In genomic region chr4:28444886-28445496, GRCh38 we compare ENCODE assay signal across 25 cellular contexts.
DNase-seq lines count a peak whose midpoint lies in the region; ATAC-seq and TF ChIP-seq lines count a peak whose summit lies in the region.
"Had no signal": no experiment of that assay in that cellular context is flagged by ENCODE, and none has a peak within 500 bp of the region (broad histone marks: within the 10 kb centered on the region; RNA-seq: fewer than 3 reads in every experiment).

No MANE protein-coding gene starts in this region.

- no peaks in the 10 kb centered on the region for H4K20me1 ChIP-seq in PC-3 (ENCODE audit: low read length)

- no peaks in the 10 kb centered on the region for H3K36me3 ChIP-seq in PC-3 (ENCODE audit: low read depth, low read length)
- no peaks in the 10 kb centered on the region for H3K36me3 ChIP-seq in skeletal muscle satellite cell (ENCODE audit: insufficient read depth, low read length)
- H3K36me3 ChIP-seq: neural progenitor cell, right atrium auricular region, transverse colon had no signal

- CTCF ChIA-PET in PC-3 (lab: Charles Lee) = no interaction called here

- H3K79me2 ChIP-seq in PC-3 (ENCODE audit: low read length) = no peaks in the 10 kb centered on the region

- no peaks in the 10 kb centered on the region for H3K27me3 ChIP-seq in PC-3 (ENCODE audit: low read length)
- no peaks in the 10 kb centered on the region for H3K27me3 ChIP-seq in skeletal muscle satellite cell (ENCODE audit: control insufficient read depth, insufficient read depth, low read length)
- H3K27me3 ChIP-seq: body of pancreas, neural progenitor cell, right atrium auricular region, transverse colon had no signal

- BruUV-seq in PC-3 (replicated peaks; lab: Mats Ljungman, UMichigan) = no TSS peak

- H3K9me3 ChIP-seq in PC-3 (ENCODE audit: low read length) (no peaks in the 10 kb centered on the region), skeletal muscle satellite cell (replicated peaks; ENCODE audit: low read length) (no peaks in the 10 kb centered on the region)
- H3K9me3 ChIP-seq: body of pancreas, right atrium auricular region, transverse colon had no signal

- no peak overlapping the region for H3K9ac ChIP-seq in PC-3 (ENCODE audit: low read length)
- peak overlapping the region; percentile 15 for H3K9ac ChIP-seq in skeletal muscle satellite cell (ENCODE audit: low read depth, low read length)
- H3K9ac ChIP-seq: neural progenitor cell had no signal

- TF ChIP-seq CTCF in PC-3 (conservative IDR thresholded peaks at IDR 0.05; ENCODE audit: low read depth, low read length) = no peak

- H2AFZ ChIP-seq in PC-3 (ENCODE audit: low read length) = no peak overlapping the region
- H2AFZ ChIP-seq: neural progenitor cell had no signal

- intact Hi-C loops in PC-3 (cut with micrococcal nuclease) = no loop called here

- POLR2A ChIA-PET in PC-3 (lab: Charles Lee; ENCODE audit: unreplicated experiment) = no interaction called here

- DNase-seq in GM03348 (ENCODE audit: low spot score) = peak; percentile 37
- DNase-seq in PC-3 = peak; percentile 30
- DNase-seq in epithelial cell of prostate (ENCODE audit: low read depth, low spot score) = no peak
- no peak for DNase-seq in NOMO-1 treated with DMSO at 0.1 percent for 48 hours (lab: John Stamatoyannopoulos, UW; ENCODE audit: unreplicated experiment)
- DNase-seq in GM19240 (ENCODE audit: insufficient read length, low spot score) = no peak
- no peak for DNase-seq in NCI-H1105 treated with DMSO at 0.1 percent for 48 hours (lab: John Stamatoyannopoulos, UW)
- DNase-seq: activated B cell treated with CpG ODN at 0.5 μM for 24 hours; activated CD8-positive, alpha-beta memory T cell treated with anti-CD3 and anti-CD28 coated beads, Interleukin-2, amount 10 ng/mL, durations not matched to agents 7 days and 5 days; activated T-cell treated with anti-CD3 and anti-CD28 coated beads, Interleukin-2, amount 50 U/mL, for 48 hours; body of pancreas; CD4-positive, CD25-positive, alpha-beta regulatory T cell; effector CD4-positive, alpha-beta T cell; erythroblast; hypothalamus; immature natural killer cell; KBM-7; NCI-H1436; Right ventricle myocardium superior; stimulated activated CD4-positive, alpha-beta T cell treated with anti-CD3 and anti-CD28 coated beads, Interleukin-2, amount 100 ng/mL, for 24 hours; SW 1271; T-helper 9 cell; transverse colon had no signal

- H3F3A ChIP-seq in PC-3 (ENCODE audit: low read length, unreplicated experiment) = no peaks in the 10 kb centered on the region

- no peaks in the 10 kb centered on the region for H3K9me2 ChIP-seq in PC-3 (replicated peaks; ENCODE audit: low read length)

- H3K4me2 ChIP-seq in PC-3 (ENCODE audit: low read length) (no peak overlapping the region), skeletal muscle satellite cell (ENCODE audit: low read length) (peak overlapping the region; percentile 34)
- H3K4me2 ChIP-seq: neural progenitor cell had no signal

- no peak overlapping the region for H3K27ac ChIP-seq in PC-3 (ENCODE audit: low read length)
- peak overlapping the region; percentile 16 for H3K27ac ChIP-seq in epithelial cell of prostate
- H3K27ac ChIP-seq: neural progenitor cell, right atrium auricular region, transverse colon had no signal

- H3K4me1 ChIP-seq in PC-3 (ENCODE audit: insufficient read depth, low read length) = peaks cover 4% of the 10 kb centered on the region; the same call in 1 of the 2 replicates
- peaks cover 16% of the 10 kb centered on the region for H3K4me1 ChIP-seq in skeletal muscle satellite cell (ENCODE audit: control insufficient read depth, insufficient read depth, low read length)
- H3K4me1 ChIP-seq: right atrium auricular region had no signal

- ATAC-seq in PC-3 = no peak; the same call in 1 of the 2 replicates
- ATAC-seq: activated CD8-positive, alpha-beta memory T cell treated with anti-CD3 and anti-CD28 coated beads, Interleukin-2, amount 10 ng/mL, durations not matched to agents 7 days and 5 days; body of pancreas had no signal

- H3K4me3 ChIP-seq in PC-3 (ENCODE audit: low read length) (no peak overlapping the region), skeletal muscle satellite cell (ENCODE audit: low read length) (no peak overlapping the region)
- H3K4me3 ChIP-seq: body of pancreas, neural progenitor cell, right atrium auricular region, transverse colon had no signal

Comparison
In these comparisons a context has a peak if more than half of its experiments do, and no peak if none do; other contexts are left out.
1. DNase-seq: peak in GM03348 (single experiment) and PC-3 (single experiment); none in epithelial cell of prostate (single experiment), NOMO-1 treated with DMSO at 0.1 percent for 48 hours (single experiment), GM19240 (single experiment) and NCI-H1105 treated with DMSO at 0.1 percent for 48 hours (single experiment).